ENCODE assay signal across 1 cellular context in the genomic region with DNA sequence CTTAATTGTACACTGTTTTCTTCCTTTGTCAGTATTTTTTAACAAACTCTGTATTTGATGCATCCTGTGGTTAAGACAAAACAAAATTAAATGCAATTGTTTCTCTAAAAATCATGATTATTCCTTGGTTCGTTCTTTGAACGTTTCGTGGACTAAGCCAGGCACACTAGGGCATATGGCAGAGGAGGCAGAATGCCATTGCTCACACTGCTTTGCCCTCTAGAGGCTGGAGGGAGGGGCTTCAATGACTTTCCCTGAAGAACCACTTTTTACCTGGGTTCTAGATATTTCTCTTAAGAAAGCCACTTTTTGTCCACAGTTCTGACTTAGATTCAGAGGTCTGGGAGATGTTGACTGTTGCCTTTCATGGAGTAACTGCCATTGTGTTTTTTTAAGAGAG.
TF ChIP-seq lines count a peak whose summit lies in the region.

No MANE protein-coding gene starts in this region.

TF ChIP-seq in HepG2, 621 proteins besides CTCF, POLR2A, EP300 and RAD21:
- TF ChIP-seq, protein P1, sequence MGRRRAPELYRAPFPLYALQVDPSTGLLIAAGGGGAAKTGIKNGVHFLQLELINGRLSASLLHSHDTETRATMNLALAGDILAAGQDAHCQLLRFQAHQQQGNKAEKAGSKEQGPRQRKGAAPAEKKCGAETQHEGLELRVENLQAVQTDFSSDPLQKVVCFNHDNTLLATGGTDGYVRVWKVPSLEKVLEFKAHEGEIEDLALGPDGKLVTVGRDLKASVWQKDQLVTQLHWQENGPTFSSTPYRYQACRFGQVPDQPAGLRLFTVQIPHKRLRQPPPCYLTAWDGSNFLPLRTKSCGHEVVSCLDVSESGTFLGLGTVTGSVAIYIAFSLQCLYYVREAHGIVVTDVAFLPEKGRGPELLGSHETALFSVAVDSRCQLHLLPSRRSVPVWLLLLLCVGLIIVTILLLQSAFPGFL (CRISPR knock-in tag; IDR thresholded peaks at IDR 0.05), result no peak
- TF ChIP-seq NR2F1 (CRISPR knock-in tag; IDR thresholded peaks at IDR 0.05) (no peak), ZNF260 (CRISPR knock-in tag; IDR thresholded peaks at IDR 0.05; ENCODE audit: borderline replicate concordance, low read depth) (no peak), SRSF4 (IDR thresholded peaks at IDR 0.05; ENCODE audit: low read depth, low read length, poor library complexity, severe bottlenecking) (no peak), ZNF180 (CRISPR knock-in tag; IDR thresholded peaks at IDR 0.05; ENCODE audit: borderline replicate concordance, low read depth) (no peak)
